12 cellular contexts compared by ENCODE assay signal in the genomic region with DNA sequence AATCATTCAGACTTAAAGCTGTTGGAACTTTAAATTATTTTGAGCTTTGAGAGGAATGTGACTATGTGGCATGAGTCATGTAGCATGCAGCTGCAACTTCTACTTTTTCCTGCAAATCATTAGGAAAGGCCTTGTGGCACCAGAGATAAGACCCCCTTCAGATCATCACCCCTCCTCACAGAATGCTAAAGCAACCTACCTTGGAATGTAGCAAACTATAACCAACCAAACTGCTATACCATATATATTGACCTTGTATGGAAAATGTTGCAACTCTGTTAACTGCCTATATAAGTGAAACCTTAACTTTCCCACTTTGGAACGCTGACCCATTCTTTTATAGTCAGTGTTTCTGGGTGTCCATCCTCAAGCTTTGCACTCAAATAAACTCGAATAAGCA. TPM values are rescaled to one million over a fixed set of nuclear protein-coding genes. Genes with fewer than 3 reads are reported as not detected.
DNase-seq lines count a peak whose midpoint lies in the region; ATAC-seq and TF ChIP-seq lines count a peak whose summit lies in the region.
"Had no signal": no experiment of that assay in that cellular context is flagged by ENCODE, and none has a peak within 500 bp of the region (broad histone marks: within the 10 kb centered on the region; RNA-seq: fewer than 3 reads in every experiment).

No MANE protein-coding gene starts in this region.

- no peak for TF ChIP-seq CTCF in progenitor cell of endocrine pancreas (IDR thresholded peaks at IDR 0.05; ENCODE audit: unreplicated experiment)

- H3K27me3 ChIP-seq in naive thymus-derived CD4-positive, alpha-beta T cell (ENCODE audit: control insufficient read depth in 2 of 2, insufficient read depth in 2 of 2, low read length in 2 of 2) = no peaks in the 10 kb centered on the region
- H3K27me3 ChIP-seq: testis had no signal

- H3K27ac ChIP-seq in naive thymus-derived CD4-positive, alpha-beta T cell (ENCODE audit: low read depth, low read length) = no peak overlapping the region
- H3K27ac ChIP-seq: testis had no signal

- peaks cover 31% of the 10 kb centered on the region for H3K9me3 Mint-ChIP-seq in progenitor cell of endocrine pancreas (ENCODE audit: low read depth)
- H3K9me3 Mint-ChIP-seq in naive thymus-derived CD4-positive, alpha-beta T cell = peaks cover 0 to 17% (median 6%) of the 10 kb centered on the region in 11 donors

- no peaks in the 10 kb centered on the region for H3K36me3 ChIP-seq in naive thymus-derived CD4-positive, alpha-beta T cell (ENCODE audit: control insufficient read depth in 2 of 3, insufficient read depth in 3 of 3, low read length in 3 of 3)

- CTCF ChIA-PET in naive thymus-derived CD4-positive, alpha-beta T cell (lab: Charles Lee) = no interaction called here

- no peaks in the 10 kb centered on the region for H3K4me1 ChIP-seq in naive thymus-derived CD4-positive, alpha-beta T cell (ENCODE audit: control insufficient read depth in 2 of 2, insufficient read depth in 2 of 2, low read length in 2 of 2)
- H3K4me1 ChIP-seq: testis had no signal

- H3K4me3 ChIP-seq in naive thymus-derived CD4-positive, alpha-beta T cell (ENCODE audit: low read length) = no peak overlapping the region
- H3K4me3 ChIP-seq: testis had no signal

- peaks cover 0 to 10% (median 0%) of the 10 kb centered on the region in 3 experiments for H3K9me3 ChIP-seq in naive thymus-derived CD4-positive, alpha-beta T cell (ENCODE audit: control insufficient read depth in 2 of 3, low read length in 3 of 3)
- H3K9me3 ChIP-seq: testis had no signal

- no peak overlapping the region for H3K4me3 Mint-ChIP-seq in progenitor cell of endocrine pancreas (ENCODE audit: low read depth)
- H3K4me3 Mint-ChIP-seq in naive thymus-derived CD4-positive, alpha-beta T cell = no peak overlapping the region

- no peaks in the 10 kb centered on the region for H3K4me1 Mint-ChIP-seq in progenitor cell of endocrine pancreas (ENCODE audit: low read depth)
- H3K4me1 Mint-ChIP-seq in naive thymus-derived CD4-positive, alpha-beta T cell = peaks cover 0 to 7% (median 0%) of the 10 kb centered on the region in 7 donors

- no peaks in the 10 kb centered on the region for H3K36me3 Mint-ChIP-seq in progenitor cell of endocrine pancreas (ENCODE audit: insufficient read depth)
- H3K36me3 Mint-ChIP-seq in naive thymus-derived CD4-positive, alpha-beta T cell = peaks cover 0 to 9% (median 0%) of the 10 kb centered on the region in 5 donors

- no peaks in the 10 kb centered on the region for H3K27me3 Mint-ChIP-seq in progenitor cell of endocrine pancreas
- no peaks in the 10 kb centered on the region for H3K27me3 Mint-ChIP-seq in naive thymus-derived CD4-positive, alpha-beta T cell

- H3K27ac Mint-ChIP-seq in progenitor cell of endocrine pancreas = no peak overlapping the region
- H3K27ac Mint-ChIP-seq in naive thymus-derived CD4-positive, alpha-beta T cell = no peak overlapping the region

- DNase-seq in HT1080 (ENCODE audit: low read depth) (peak; percentile 47), amniotic stem cell (lab: John Stamatoyannopoulos, UW) (peak; percentile 11), glomerular visceral epithelial cell (ENCODE audit: extremely low spot score) (peak; percentile 31), progenitor cell of endocrine pancreas (ENCODE audit: low spot score, unreplicated experiment) (no peak), NCI-H526 treated with DMSO at 0.1 percent for 48 hours (lab: John Stamatoyannopoulos, UW) (no peak)
- DNase-seq in naive thymus-derived CD4-positive, alpha-beta T cell = no peak
- DNase-seq: NCI-H2081 treated with DMSO at 0.1 percent for 48 hours, testis had no signal

- POLR2A ChIA-PET in naive thymus-derived CD4-positive, alpha-beta T cell (lab: Charles Lee) = no interaction called here

- ATAC-seq in naive thymus-derived CD4-positive, alpha-beta T cell = no peak
- ATAC-seq in GM21529 (IDR thresholded peaks at IDR 0.05; ENCODE audit: unreplicated experiment) = no peak

- intact Hi-C loops in naive thymus-derived CD4-positive, alpha-beta T cell (cut with micrococcal nuclease) = no loop called here

RNA-seq across cellular contexts. Expression of a gene that starts 32.0 kb away (rescaled TPM):
- total RNA-seq in HT1080 (2014; rRNA removed; shearing (Covaris generic)) = not detected in 2 replicates
- polyA plus RNA-seq in HT1080 (2015; cell fraction: cytosol; rRNA removed) = not detected in 2 replicates
- not detected in 2 replicates for polyA plus RNA-seq in HT1080 (2015; cell fraction: nucleus; rRNA removed)
- total RNA-seq in progenitor cell of endocrine pancreas = not detected in 2 replicates
- not detected for total RNA-seq in naive thymus-derived CD4-positive, alpha-beta T cell
- not detected for polyA plus RNA-seq in naive thymus-derived CD4-positive, alpha-beta T cell
- total RNA-seq: bronchial epithelial cell, epithelial cell of proximal tubule, skeletal muscle tissue had no signal

Comparison
In these comparisons a context has a peak if more than half of its experiments do, and no peak if none do; other contexts are left out.
1. DNase-seq: peak in HT1080 (single experiment), amniotic stem cell (single experiment) and glomerular visceral epithelial cell (single experiment); none in progenitor cell of endocrine pancreas (single experiment), NCI-H526 treated with DMSO at 0.1 percent for 48 hours (single experiment) and naive thymus-derived CD4-positive, alpha-beta T cell (0 of 9).